Comparison of ENCODE assay signal across 8 cellular contexts in genomic region chr14:93184391-93185332, GRCh38. TPM values are rescaled to one million over a fixed set of nuclear protein-coding genes. Genes with fewer than 3 reads are reported as not detected.
DNase-seq lines count a peak whose midpoint lies in the region; ATAC-seq and TF ChIP-seq lines count a peak whose summit lies in the region.

TSS of gene LYSET (plus strand) at chr14:93185317. CDS start at chr14:93185406, 89 bp downstream.
TSS of gene MOAP1 (minus strand) at chr14:93184897. CDS start at chr14:93184242, 655 bp downstream.

- peaks cover 0 to 10% (median 3%) of the 10 kb centered on the region in 4 donors for H3K4me1 ChIP-seq in right lobe of liver

- no peaks in the 10 kb centered on the region for H3K9me3 ChIP-seq in right lobe of liver

- H3K27ac Mint-ChIP-seq in activated CD4-positive, alpha-beta T cell treated with anti-CD3 and anti-CD28 coated beads, Interleukin-2, amount 10 ng/mL, durations not matched to agents 24 days and 14 days: peak within 1 kb of the TSS; percentile 90

- H3K36me3 Mint-ChIP-seq in activated CD4-positive, alpha-beta T cell treated with anti-CD3 and anti-CD28 coated beads, Interleukin-2, amount 10 ng/mL, durations not matched to agents 24 days and 14 days (ENCODE audit: low read depth): peaks cover 24% of the 10 kb centered on the region

- no peaks in the 10 kb centered on the region for H3K9me3 Mint-ChIP-seq in activated CD4-positive, alpha-beta T cell treated with anti-CD3 and anti-CD28 coated beads, Interleukin-2, amount 10 ng/mL, durations not matched to agents 24 days and 14 days

- H3K27ac ChIP-seq in right lobe of liver: peak within 1 kb of the TSS; percentile 88 to 93 (median 92)

- intact Hi-C loops in activated CD4-positive, alpha-beta T cell treated with anti-CD3 and anti-CD28 coated beads, Interleukin-2, amount 10 ng/mL, durations not matched to agents 24 days and 14 days (cut with micrococcal nuclease): loop anchor here (1.0 to 2.0 kb wide), 2 partner anchors 23 to 70 kb away; partner anchors contain the start of genes GON7, ITPK1 and UBR7
- intact Hi-C loops in right lobe of liver (cut with DNase I): no loop called here

- TF ChIP-seq POLR2A in right lobe of liver (IDR thresholded peaks at IDR 0.05): peak; percentile 89

- DNase-seq in Ammon's horn (ENCODE audit: low spot score) (peak; percentile 85), NCI-H510A treated with DMSO at 0.1 percent for 48 hours (lab: John Stamatoyannopoulos, UW) (peak; percentile 66), dedifferentiated amniotic fluid mesenchymal stem cell (ENCODE audit: extremely low spot score) (peak; percentile 69), right lobe of liver (peak; percentile 92 to 94 (median 93))
- peak; percentile 96 for DNase-seq in activated CD4-positive, alpha-beta T cell treated with anti-CD3 and anti-CD28 coated beads, Interleukin-2, amount 10 ng/mL, durations not matched to agents 24 days and 14 days
- peak; percentile 82 to 87 for DNase-seq in stimulated activated CD4-positive, alpha-beta T cell treated with anti-CD3 and anti-CD28 coated beads, Interleukin-4, amount 100 ng/mL, for 4 hours

- H3K4me3 Mint-ChIP-seq in activated CD4-positive, alpha-beta T cell treated with anti-CD3 and anti-CD28 coated beads, Interleukin-2, amount 10 ng/mL, durations not matched to agents 24 days and 14 days: peak within 1 kb of the TSS; percentile 95

- ATAC-seq in GM18907 (IDR thresholded peaks at IDR 0.05; ENCODE audit: unreplicated experiment) (peak; percentile 88), HG03139 (IDR thresholded peaks at IDR 0.05; ENCODE audit: unreplicated experiment) (peak; percentile 78), right lobe of liver (peak; percentile 92 to 95 (median 94))

- WGBS in right lobe of liver (ENCODE audit: insufficient coverage, low coverage, low lambda C conversion rate, missing lambda C conversion rate): 5% methylated on average over 4 of the region's 122 CpGs

- H3K27me3 ChIP-seq in right lobe of liver: no peaks in the 10 kb centered on the region

- peaks cover 27% of the 10 kb centered on the region for H3K4me1 Mint-ChIP-seq in activated CD4-positive, alpha-beta T cell treated with anti-CD3 and anti-CD28 coated beads, Interleukin-2, amount 10 ng/mL, durations not matched to agents 24 days and 14 days

- H3K27me3 Mint-ChIP-seq in activated CD4-positive, alpha-beta T cell treated with anti-CD3 and anti-CD28 coated beads, Interleukin-2, amount 10 ng/mL, durations not matched to agents 24 days and 14 days: no peaks in the 10 kb centered on the region

- peaks cover 0 to 7% (median 0%) of the 10 kb centered on the region in 4 donors for H3K36me3 ChIP-seq in right lobe of liver

- H3K4me3 ChIP-seq in right lobe of liver: peak within 1 kb of the TSS; percentile 68 to 98 (median 98)

- peak; percentile 14 to 30 (median 23) for TF ChIP-seq CTCF in right lobe of liver (IDR thresholded peaks at IDR 0.05)

RNA-seq across cellular contexts. Expression of gene LYSET, which starts in this region (rescaled TPM):
- total RNA-seq in activated CD4-positive, alpha-beta T cell treated with anti-CD3 and anti-CD28 coated beads, Interleukin-2, amount 10 ng/mL, durations not matched to agents 24 days and 14 days: 14.7 and 18.6 TPM in 2 replicates
- total RNA-seq in right lobe of liver: 10 to 100 TPM in 1 of 6 experiments, 1 to 10 TPM in 5; 4.0 to 11.0 (median 7.7) TPM

RNA-seq across cellular contexts. Expression of gene MOAP1, which starts in this region (rescaled TPM):
- 16.2 and 17.1 TPM in 2 replicates for total RNA-seq in activated CD4-positive, alpha-beta T cell treated with anti-CD3 and anti-CD28 coated beads, Interleukin-2, amount 10 ng/mL, durations not matched to agents 24 days and 14 days
- 10 to 100 TPM in 4 of 6 experiments, 1 to 10 TPM in 2; 9.4 to 13.5 (median 11.3) TPM for total RNA-seq in right lobe of liver

Comparison
In these comparisons a context has a peak if more than half of its experiments do, and no peak if none do; other contexts are left out.
1. Peak in every context shown above with its lines: DNase-seq, ATAC-seq, H3K4me3 ChIP-seq and H3K27ac ChIP-seq.